In the genomic region with DNA sequence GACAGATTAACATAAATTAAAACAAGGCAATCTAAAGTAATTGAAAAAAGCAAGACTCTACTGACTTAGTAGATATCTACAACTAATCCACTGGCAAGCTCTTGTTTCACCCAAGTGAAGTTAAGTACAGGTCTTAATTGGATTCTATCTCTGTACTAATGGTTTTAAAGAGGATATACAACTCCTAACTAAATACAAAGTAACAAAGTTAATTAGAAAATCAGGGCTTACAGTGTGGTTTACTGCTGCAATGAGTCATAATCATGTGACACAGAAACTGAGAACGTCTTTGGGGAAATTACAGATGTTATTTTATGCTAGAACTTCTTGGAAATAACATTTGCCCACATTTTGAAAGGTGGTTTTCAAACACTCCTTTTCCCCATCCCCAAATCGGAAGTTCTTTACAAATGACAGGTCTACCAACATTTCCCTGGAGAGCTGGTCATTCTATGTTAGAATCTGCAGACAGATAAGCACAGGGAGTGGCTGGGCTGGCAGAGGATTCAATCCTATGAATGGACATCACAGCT, we compare ENCODE assay signal across 9 cellular contexts.
DNase-seq lines count a peak whose midpoint lies in the region; ATAC-seq and TF ChIP-seq lines count a peak whose summit lies in the region.
"Had no signal": no experiment of that assay in that cellular context is flagged by ENCODE, and none has a peak within 500 bp of the region (broad histone marks: within the 10 kb centered on the region; RNA-seq: fewer than 3 reads in every experiment).

No MANE protein-coding gene starts in this region.

- no peak overlapping the region for H3K27ac ChIP-seq in brain microvascular endothelial cell

- no peak for DNase-seq in activated T-cell treated with anti-CD3 and anti-CD28 coated beads, Interleukin-2, amount 50 U/mL, for 24 hours
- no peak for DNase-seq in activated T-cell treated with anti-CD3 and anti-CD28 coated beads, Interleukin-2, amount 50 U/mL, for 1 hour
- peak; percentile 18 for DNase-seq in HS-5 (ENCODE audit: low read depth)
- DNase-seq in brain microvascular endothelial cell = peak; percentile 22
- DNase-seq in NCI-H748 (lab: John Stamatoyannopoulos, UW; ENCODE audit: unreplicated experiment) = no peak
- DNase-seq in G401 (ENCODE audit: low spot score) = no peak
- no peak for DNase-seq in type B pancreatic cell (ENCODE audit: extremely low spot score, unreplicated experiment)
- DNase-seq: AML-193 had no signal

- in situ Hi-C loops in brain microvascular endothelial cell (cut with HindIII; ENCODE audit: low pct_ligation_motif_present, low sequenced_read_pairs) (no loop called here), G401 (cut with HindIII; ENCODE audit: low sequenced_read_pairs) (no loop called here)

- no peaks in the 10 kb centered on the region for H3K27me3 ChIP-seq in brain microvascular endothelial cell (replicated peaks)

- peak; percentile 60 for ATAC-seq in stimulated activated memory B cell treated with anti-CD40 and anti-IgM and Interleukin-4, amounts not matched to agents 10 μg/mL and 1 μg/mL and 100 μg/mL, for 72 hours

- H3K36me3 ChIP-seq in brain microvascular endothelial cell (replicated peaks) = peaks cover 2% of the 10 kb centered on the region

- TF ChIP-seq CTCF in brain microvascular endothelial cell (IDR thresholded peaks at IDR 0.05; ENCODE audit: low read depth, low read length, missing control alignments) = no peak
- TF ChIP-seq CTCF in type B pancreatic cell (conservative IDR thresholded peaks at IDR 0.05) = no peak

- H3K9me3 Mint-ChIP-seq in activated T-cell treated with anti-CD3 and anti-CD28 coated beads, Interleukin-2, amount 50 U/mL, for 24 hours = no peaks in the 10 kb centered on the region
- H3K9me3 Mint-ChIP-seq in stimulated activated memory B cell treated with anti-CD40 and anti-IgM and Interleukin-4, amounts not matched to agents 10 μg/mL and 1 μg/mL and 100 μg/mL, for 72 hours = no peaks in the 10 kb centered on the region
- peaks cover 4% of the 10 kb centered on the region for H3K9me3 Mint-ChIP-seq in type B pancreatic cell

- H3K4me3 ChIP-seq in brain microvascular endothelial cell (ENCODE audit: low read depth, low read length) = no peak overlapping the region

- H3K36me3 Mint-ChIP-seq in activated T-cell treated with anti-CD3 and anti-CD28 coated beads, Interleukin-2, amount 50 U/mL, for 24 hours (ENCODE audit: low read depth) = peaks cover 63% of the 10 kb centered on the region
- peaks cover 43% of the 10 kb centered on the region for H3K36me3 Mint-ChIP-seq in stimulated activated memory B cell treated with anti-CD40 and anti-IgM and Interleukin-4, amounts not matched to agents 10 μg/mL and 1 μg/mL and 100 μg/mL, for 72 hours
- H3K36me3 Mint-ChIP-seq in type B pancreatic cell = peaks cover 13% of the 10 kb centered on the region

- peak overlapping the region; percentile 73 for H3K27ac Mint-ChIP-seq in activated T-cell treated with anti-CD3 and anti-CD28 coated beads, Interleukin-2, amount 50 U/mL, for 24 hours
- H3K27ac Mint-ChIP-seq in stimulated activated memory B cell treated with anti-CD40 and anti-IgM and Interleukin-4, amounts not matched to agents 10 μg/mL and 1 μg/mL and 100 μg/mL, for 72 hours = peak overlapping the region; percentile 80
- H3K27ac Mint-ChIP-seq in type B pancreatic cell = no peak overlapping the region

- peaks cover 12% of the 10 kb centered on the region for H3K4me1 Mint-ChIP-seq in activated T-cell treated with anti-CD3 and anti-CD28 coated beads, Interleukin-2, amount 50 U/mL, for 24 hours (ENCODE audit: low read depth)
- H3K4me1 Mint-ChIP-seq in stimulated activated memory B cell treated with anti-CD40 and anti-IgM and Interleukin-4, amounts not matched to agents 10 μg/mL and 1 μg/mL and 100 μg/mL, for 72 hours = peaks cover 11% of the 10 kb centered on the region
- peaks cover 12% of the 10 kb centered on the region for H3K4me1 Mint-ChIP-seq in type B pancreatic cell (ENCODE audit: unreplicated experiment)

- H3K27me3 Mint-ChIP-seq in activated T-cell treated with anti-CD3 and anti-CD28 coated beads, Interleukin-2, amount 50 U/mL, for 24 hours = no peaks in the 10 kb centered on the region
- no peaks in the 10 kb centered on the region for H3K27me3 Mint-ChIP-seq in stimulated activated memory B cell treated with anti-CD40 and anti-IgM and Interleukin-4, amounts not matched to agents 10 μg/mL and 1 μg/mL and 100 μg/mL, for 72 hours
- no peaks in the 10 kb centered on the region for H3K27me3 Mint-ChIP-seq in type B pancreatic cell

- H3K4me3 Mint-ChIP-seq in activated T-cell treated with anti-CD3 and anti-CD28 coated beads, Interleukin-2, amount 50 U/mL, for 24 hours = no peak overlapping the region
- H3K4me3 Mint-ChIP-seq in stimulated activated memory B cell treated with anti-CD40 and anti-IgM and Interleukin-4, amounts not matched to agents 10 μg/mL and 1 μg/mL and 100 μg/mL, for 72 hours = no peak overlapping the region
- H3K4me3 Mint-ChIP-seq in type B pancreatic cell = no peak overlapping the region

Comparison
In these comparisons a context has a peak if more than half of its experiments do, and no peak if none do; other contexts are left out.
1. DNase-seq: peak in HS-5 (single experiment) and brain microvascular endothelial cell (single experiment); none in activated T-cell treated with anti-CD3 and anti-CD28 coated beads, Interleukin-2, amount 50 U/mL, for 24 hours (single experiment), activated T-cell treated with anti-CD3 and anti-CD28 coated beads, Interleukin-2, amount 50 U/mL, for 1 hour (single experiment), NCI-H748 (single experiment), G401 (single experiment) and type B pancreatic cell (single experiment).